In the genomic region with DNA sequence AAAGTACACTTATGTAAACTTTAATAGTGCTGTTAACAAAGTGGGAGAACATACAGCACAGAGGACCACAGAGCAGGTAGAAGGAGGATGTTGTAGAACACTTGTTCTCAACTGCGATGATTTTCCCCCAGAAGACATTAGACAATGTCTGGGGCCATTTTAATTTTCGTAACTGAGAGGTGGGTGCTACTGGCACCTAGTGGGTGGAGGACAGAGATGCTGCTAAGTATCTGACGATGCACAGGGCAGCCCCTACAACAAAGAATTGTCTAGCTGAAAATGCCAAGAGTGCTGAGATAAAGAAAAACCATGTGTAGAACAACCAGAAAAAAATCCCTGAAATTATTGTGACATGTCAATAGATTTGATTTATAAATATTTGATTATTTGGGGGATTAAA, we compare ENCODE assay signal across 16 cellular contexts. TPM values are rescaled to one million over a fixed set of nuclear protein-coding genes. Genes with fewer than 3 reads are reported as not detected.
A peak's percentile ranks its signal among the peaks of the same experiment; 100 is the strongest.
DNase-seq lines count a peak whose midpoint lies in the region; ATAC-seq, FAIRE-seq and TF ChIP-seq lines count a peak whose summit lies in the region.
"Had no signal": no experiment of that assay in that cellular context is flagged by ENCODE, and none has a peak within 500 bp of the region (broad histone marks: within the 10 kb centered on the region; RNA-seq: fewer than 3 reads in every experiment).

No MANE protein-coding gene starts in this region.

- intact Hi-C loops in HepG2 (cut with micrococcal nuclease; ENCODE audit: unreplicated experiment), result no loop called here
- intact Hi-C loops in right lobe of liver (cut with DNase I), result no loop called here
- intact Hi-C loops in PC-3 (cut with micrococcal nuclease), result no loop called here

- in situ Hi-C loops in HepG2 (cut with HindIII; ENCODE audit: extremely low pct_ligation_motif_present, low pct_unique_long_range_greater_than_20kb), result loop anchor here (25.0 kb wide), 1 partner anchor 1894 kb away; no protein-coding TSS in a partner anchor

- peaks cover 3 to 8% of the 10 kb centered on the region in 2 donors for H3K27me3 Mint-ChIP-seq in stimulated activated naive B cell treated with anti-CD40 and anti-IgM and Interleukin-4, amounts not matched to agents 10 μg/mL and 1 μg/mL and 100 μg/mL, for 72 hours

- H3K4me2 ChIP-seq in HepG2 (ENCODE audit: low read depth, low read length) (no peak overlapping the region), MM.1S (ENCODE audit: low read depth, low read length) (no peak overlapping the region), PC-3 (ENCODE audit: low read length) (no peak overlapping the region)
- H3K4me2 ChIP-seq: KMS-11 had no signal

- H3K36me3 ChIP-seq in HepG2 (replicated peaks in 1 of 2; ENCODE audit: control insufficient read depth in 1 of 2, insufficient read depth in 2 of 2, low read length in 2 of 2) (no peaks in the 10 kb centered on the region), right lobe of liver (no peaks in the 10 kb centered on the region), MM.1S (replicated peaks; ENCODE audit: insufficient read depth, low read length) (no peaks in the 10 kb centered on the region), PC-3 (ENCODE audit: low read depth, low read length) (no peaks in the 10 kb centered on the region)
- H3K36me3 ChIP-seq: SJCRH30 had no signal

- POLR2A ChIA-PET in HepG2 (lab: Yijun Ruan, JAX), result no interaction called here
- POLR2A ChIA-PET in PC-3 (lab: Charles Lee; ENCODE audit: unreplicated experiment), result no interaction called here

- H3K9me3 ChIP-seq in HepG2 (ENCODE audit: low read length) (no peaks in the 10 kb centered on the region), right lobe of liver (no peaks in the 10 kb centered on the region), MM.1S (replicated peaks; ENCODE audit: insufficient read depth, low read length) (no peaks in the 10 kb centered on the region), PC-3 (ENCODE audit: low read length) (no peaks in the 10 kb centered on the region)
- H3K9me3 ChIP-seq: SJCRH30 had no signal

- H4K20me1 ChIP-seq in HepG2 (ENCODE audit: insufficient read depth, low read length), result no peaks in the 10 kb centered on the region
- H4K20me1 ChIP-seq in MM.1S (ENCODE audit: insufficient read depth, low read length), result no peaks in the 10 kb centered on the region
- H4K20me1 ChIP-seq in PC-3 (ENCODE audit: low read length), result no peaks in the 10 kb centered on the region

- TF ChIP-seq EP300 in HepG2 (IDR thresholded peaks at IDR 0.05; ENCODE audit: low read depth in 2 of 2, low read length in 2 of 2) (no peak), HepG2 (CRISPR knock-in tag; IDR thresholded peaks at IDR 0.05; ENCODE audit: borderline replicate concordance) (no peak)

- TF ChIP-seq POLR2A in HepG2 (IDR thresholded peaks at IDR 0.05; ENCODE audit: insufficient read depth in 1 of 2, low read depth in 2 of 2, low read length in 2 of 2) (no peak), right lobe of liver (IDR thresholded peaks at IDR 0.05) (no peak)

- H3K79me2 ChIP-seq in HepG2 (ENCODE audit: insufficient read depth, low read length) (no peaks in the 10 kb centered on the region), MM.1S (ENCODE audit: low read length) (no peaks in the 10 kb centered on the region), PC-3 (ENCODE audit: low read length) (no peaks in the 10 kb centered on the region)

- TF ChIP-seq CTCF in HepG2 (CRISPR knock-in tag; IDR thresholded peaks at IDR 0.05) (no peak), right lobe of liver (IDR thresholded peaks at IDR 0.05) (no peak), MM.1S (IDR thresholded peaks at IDR 0.05; ENCODE audit: low read length) (peak; percentile 9; the same call in 1 of the 2 replicates), PC-3 (conservative IDR thresholded peaks at IDR 0.05; ENCODE audit: low read depth, low read length) (0 out of 2 replicates have a peak, but pooled peaks have one; percentile 14)

- H3F3A ChIP-seq in MM.1S (ENCODE audit: insufficient read depth, low read length) (peaks cover 4% of the 10 kb centered on the region; the same call in 1 of the 2 replicates), PC-3 (ENCODE audit: low read length, unreplicated experiment) (no peaks in the 10 kb centered on the region)

- no peak for ATAC-seq in HepG2
- ATAC-seq in right lobe of liver, result no peak
- no peak for ATAC-seq in PC-3
- no peak for ATAC-seq in stimulated activated naive B cell treated with anti-CD40 and anti-IgM and Interleukin-4, amounts not matched to agents 10 μg/mL and 1 μg/mL and 100 μg/mL, for 72 hours (replicated peaks)

- CTCF ChIA-PET in HepG2 (lab: Yijun Ruan, JAX; ENCODE audit: low intra/inter-chr PET ratio, low total read pairs) (no interaction called here), PC-3 (lab: Charles Lee) (no interaction called here)

- peaks cover under 1 to 1% of the 10 kb centered on the region in 2 donors for H3K36me3 Mint-ChIP-seq in stimulated activated naive B cell treated with anti-CD40 and anti-IgM and Interleukin-4, amounts not matched to agents 10 μg/mL and 1 μg/mL and 100 μg/mL, for 72 hours

- no peak overlapping the region for H3K27ac Mint-ChIP-seq in stimulated activated naive B cell treated with anti-CD40 and anti-IgM and Interleukin-4, amounts not matched to agents 10 μg/mL and 1 μg/mL and 100 μg/mL, for 72 hours
- H3K27ac Mint-ChIP-seq: CD4-positive, alpha-beta memory T cell had no signal

- TF ChIP-seq RAD21 in HepG2 (CRISPR knock-in tag; IDR thresholded peaks at IDR 0.05), result no peak

- FAIRE-seq in HepG2 (lab: Jason Lieb, UNC), result no peak

- H3K9ac ChIP-seq in HepG2 (ENCODE audit: insufficient read depth, low read depth, low read length), result no peak overlapping the region
- H3K9ac ChIP-seq in MM.1S (ENCODE audit: low read length), result no peak overlapping the region
- no peak overlapping the region for H3K9ac ChIP-seq in PC-3 (ENCODE audit: low read length)
- H3K9ac ChIP-seq: KMS-11 had no signal

- DNase-seq in HepG2 (ENCODE audit: low spot score), result no peak
- no peak for DNase-seq in right lobe of liver
- no peak for DNase-seq in MM.1S
- no peak for DNase-seq in PC-3
- DNase-seq in UCSD-AML1 (lab: John Stamatoyannopoulos, UW; ENCODE audit: unreplicated experiment), result no peak
- DNase-seq in stimulated activated naive B cell treated with anti-CD40 and anti-IgM and Interleukin-4, amounts not matched to agents 10 μg/mL and 1 μg/mL and 100 μg/mL, for 72 hours, result no peak
- no peak for DNase-seq in activated T-cell treated with anti-CD3 and anti-CD28 coated beads, Interleukin-2, amount 50 U/mL, for 1 hour
- DNase-seq: CD4-positive, alpha-beta memory T cell; DMS79 treated with DMSO at 0.1 percent for 48 hours; GF-D8; NCI-H1092 treated with DMSO at 0.1 percent for 48 hours; NCI-H2081 treated with DMSO at 0.1 percent for 48 hours; NCI-H345; NCI-H526 treated with DMSO at 0.1 percent for 48 hours; SJCRH30 had no signal

- H3K27ac ChIP-seq in HepG2 (ENCODE audit: extremely low read length, insufficient read depth, low read length) (no peak overlapping the region), right lobe of liver (no peak overlapping the region), MM.1S (ENCODE audit: low read length) (no peak overlapping the region), PC-3 (ENCODE audit: low read length) (no peak overlapping the region)
- H3K27ac ChIP-seq: KMS-11, SJCRH30 had no signal

- H3K4me1 ChIP-seq in HepG2 (ENCODE audit: insufficient read depth, low read length), result 0 out of 2 replicates have a peak, but pooled peaks cover 10% of the 10 kb centered on the region
- no peaks in the 10 kb centered on the region for H3K4me1 ChIP-seq in right lobe of liver
- peaks cover 21% of the 10 kb centered on the region for H3K4me1 ChIP-seq in MM.1S (ENCODE audit: low read length)
- H3K4me1 ChIP-seq in PC-3 (ENCODE audit: insufficient read depth, low read length), result no peaks in the 10 kb centered on the region

- H3K27me3 ChIP-seq in HepG2 (ENCODE audit: control insufficient read depth in 1 of 2, insufficient read depth in 2 of 2, low read length in 2 of 2), result no peaks in the 10 kb centered on the region
- peaks cover 0 to 7% of the 10 kb centered on the region in 2 donors for H3K27me3 ChIP-seq in right lobe of liver
- no peaks in the 10 kb centered on the region for H3K27me3 ChIP-seq in MM.1S (replicated peaks; ENCODE audit: insufficient read depth, low read length)
- no peaks in the 10 kb centered on the region for H3K27me3 ChIP-seq in PC-3 (ENCODE audit: low read length)
- H3K27me3 ChIP-seq: SJCRH30 had no signal

- BruUV-seq in HepG2 (replicated peaks; lab: Mats Ljungman, UMichigan) (no TSS peak), PC-3 (replicated peaks; lab: Mats Ljungman, UMichigan) (no TSS peak)

- peaks cover 0 to 2% of the 10 kb centered on the region in 2 donors for H3K9me3 Mint-ChIP-seq in stimulated activated naive B cell treated with anti-CD40 and anti-IgM and Interleukin-4, amounts not matched to agents 10 μg/mL and 1 μg/mL and 100 μg/mL, for 72 hours
- H3K9me3 Mint-ChIP-seq: CD4-positive, alpha-beta memory T cell had no signal

- H2AFZ ChIP-seq in HepG2 (ENCODE audit: low read length) (no peak overlapping the region), MM.1S (ENCODE audit: low read length) (no peak overlapping the region), PC-3 (ENCODE audit: low read length) (no peak overlapping the region)

- peaks cover 3 to 15% of the 10 kb centered on the region in 2 donors for H3K4me1 Mint-ChIP-seq in stimulated activated naive B cell treated with anti-CD40 and anti-IgM and Interleukin-4, amounts not matched to agents 10 μg/mL and 1 μg/mL and 100 μg/mL, for 72 hours

- WGBS in HepG2 (ENCODE audit: low lambda C conversion rate), result 10% methylated on average over 3 of the region's 3 CpGs
- WGBS in right lobe of liver (ENCODE audit: insufficient coverage, low coverage, low lambda C conversion rate, missing lambda C conversion rate), result 67% methylated on average over 3 of the region's 3 CpGs

- H3K4me3 ChIP-seq in HepG2 (replicated peaks in 1 of 3; ENCODE audit: insufficient read depth in 1 of 3, low read depth in 2 of 3, low read length in 3 of 3), result no peak overlapping the region
- H3K4me3 ChIP-seq in right lobe of liver, result no peak overlapping the region
- H3K4me3 ChIP-seq in MM.1S (ENCODE audit: low read length), result no peak overlapping the region
- H3K4me3 ChIP-seq in PC-3 (ENCODE audit: low read length), result no peak overlapping the region
- H3K4me3 ChIP-seq: SJCRH30 had no signal

- H3K4me3 Mint-ChIP-seq in stimulated activated naive B cell treated with anti-CD40 and anti-IgM and Interleukin-4, amounts not matched to agents 10 μg/mL and 1 μg/mL and 100 μg/mL, for 72 hours, result no peak overlapping the region
- H3K4me3 Mint-ChIP-seq: CD4-positive, alpha-beta memory T cell had no signal

- H3K9me2 ChIP-seq in MM.1S (replicated peaks; ENCODE audit: insufficient read depth, low read length) (no peaks in the 10 kb centered on the region), PC-3 (replicated peaks; ENCODE audit: low read length) (no peaks in the 10 kb centered on the region)

RNA-seq across cellular contexts. Expression of a gene that starts 5.0 kb away (rescaled TPM):
- total RNA-seq in HepG2 (2016; rRNA removed; fragmentation: Illumina TruSeq; extraction: Trizol), result 7.6 and 16.2 TPM in 2 replicates
- 0.53 and 0.81 TPM in 2 replicates for total RNA-seq in HepG2 (2016; cell fraction: cytosol; rRNA removed; fragmentation: Illumina TruSeq; extraction: Trizol; ENCODE audit: low read depth)
- total RNA-seq in HepG2 (2016; cell fraction: insoluble cytoplasmic fraction; rRNA removed; fragmentation: Illumina TruSeq; extraction: Trizol), result 7.1 and 13.9 TPM in 2 replicates
- total RNA-seq in HepG2 (2016; cell fraction: membrane; rRNA removed; fragmentation: Illumina TruSeq; extraction: Trizol), result 2.3 and 4.2 TPM in 2 replicates
- total RNA-seq in HepG2 (2016; cell fraction: nucleus; rRNA removed; fragmentation: Illumina TruSeq; extraction: Trizol), result 5.5 and 7.7 TPM in 2 replicates
- 0.81 and 1.1 TPM in 2 replicates for polyA plus RNA-seq in HepG2 (2011; rRNA removed)
- 0.27 and 0.29 TPM in 2 replicates for polyA plus RNA-seq in HepG2 (2011; cell fraction: cytosol; rRNA removed)
- polyA plus RNA-seq in HepG2 (2011; cell fraction: nucleus; rRNA removed), result 0.17 and 0.40 TPM in 2 replicates
- 0.59 and 0.76 TPM in 2 replicates for polyA plus RNA-seq in HepG2 (2012)
- polyA plus RNA-seq in HepG2 (2016; cell fraction: cytosol; fragmentation: Illumina TruSeq; extraction: Trizol; ENCODE audit: low read depth), result 0.17 and 0.29 TPM in 2 replicates
- polyA plus RNA-seq in HepG2 (2016; cell fraction: insoluble cytoplasmic fraction; fragmentation: Illumina TruSeq; extraction: Trizol; ENCODE audit: low read depth), result 5.0 and 5.8 TPM in 2 replicates
- polyA plus RNA-seq in HepG2 (2016; cell fraction: membrane; fragmentation: Illumina TruSeq; extraction: Trizol; ENCODE audit: low read depth), result 0.65 and 0.88 TPM in 2 replicates
- polyA plus RNA-seq in HepG2 (2016; cell fraction: nucleus; fragmentation: Illumina TruSeq; extraction: Trizol; ENCODE audit: insufficient read depth, low read depth), result 4.1 and 5.3 TPM in 2 replicates
- polyA minus RNA-seq in HepG2 (2011; rRNA and poly(A)+ RNA removed; ENCODE audit: low replicate concordance), result 2.5 TPM in 1 of 2 replicates, not detected in the other
- polyA minus RNA-seq in HepG2 (2011; cell fraction: cytosol; rRNA and poly(A)+ RNA removed), result 0.40 and 0.79 TPM in 2 replicates
- 2.1 and 4.6 TPM in 2 replicates for polyA minus RNA-seq in HepG2 (2011; cell fraction: nucleus; rRNA and poly(A)+ RNA removed)
- total RNA-seq in right lobe of liver, result 1 to 10 TPM in 4 of 6 experiments, under 1 TPM in 2; 0.50 to 2.2 (median 1.2) TPM
- 0.29 and 0.91 TPM in 2 replicates for total RNA-seq in PC-3 (2014; rRNA removed)

Comparison
In these comparisons a context has a peak if more than half of its experiments do, and no peak if none do; other contexts are left out.
1. CTCF ChIP-seq: peak in MM.1S (single experiment) and PC-3 (single experiment); none in HepG2 (single experiment) and right lobe of liver (0 of 4).